Comparison of ENCODE assay signal across 35 cellular contexts in genomic region chr5:79720096-79720495, GRCh38.
"Had no signal": no experiment of that assay in that cellular context is flagged by ENCODE, and none has a peak within 500 bp of the region (broad histone marks: within the 10 kb centered on the region; RNA-seq: fewer than 3 reads in every experiment).

No MANE protein-coding gene starts in this region.

- H3K4me3 Mint-ChIP-seq: activated CD4-positive, alpha-beta memory T cell treated with anti-CD3 and anti-CD28 coated beads, Interleukin-2, amount 10 ng/mL, durations not matched to agents 7 days and 5 days; activated naive CD4-positive, alpha-beta T cell treated with anti-CD3 and anti-CD28 coated beads, Interleukin-2, amount 50 U/mL, for 24 hours; activated naive CD8-positive, alpha-beta T cell treated with anti-CD3 and anti-CD28 coated beads, Interleukin-2, amount 10 ng/mL, durations not matched to agents 7 days and 5 days; activated T-cell treated with anti-CD3 and anti-CD28 coated beads, Interleukin-2, amount 50 U/mL, for 72 hours had no signal

- DNase-seq: activated CD4-positive, alpha-beta memory T cell treated with anti-CD3 and anti-CD28 coated beads, Interleukin-2, amount 10 ng/mL, durations not matched to agents 7 days and 5 days; activated CD4-positive, alpha-beta T cell treated with anti-CD3 and anti-CD28 coated beads for 1 hour; activated CD4-positive, alpha-beta T cell treated with anti-CD3 and anti-CD28 coated beads for 48 hours; activated CD4-positive, CD25-positive, alpha-beta regulatory T cell; activated CD8-positive, alpha-beta memory T cell treated with anti-CD3 and anti-CD28 coated beads for 24 hours; activated gamma-delta T cell; activated naive CD4-positive, alpha-beta T cell treated with Interleukin-2 at 50 U/mL for 16 hours; activated naive CD8-positive, alpha-beta T cell treated with anti-CD3 and anti-CD28 coated beads, Interleukin-2, amount 10 ng/mL, durations not matched to agents 7 days and 5 days; activated T-cell treated with anti-CD3 and anti-CD28 coated beads, Interleukin-2, amount 50 U/mL, for 1 hour; activated T-cell treated with anti-CD3 and anti-CD28 coated beads, Interleukin-2, amount 50 U/mL, for 72 hours; adrenal gland; body of pancreas; caudate nucleus; cerebellar nuclear complex; MM.1S; MV-4-11; NCI-H1092 treated with DMSO at 0.1 percent for 48 hours; NCI-H1417; NCI-H146; NCI-H187 treated with DMSO at 0.1 percent for 48 hours; NCI-H2081; NCI-H2171; NCI-H510A; NCI-H526; NCI-H748 treated with DMSO at 0.1 percent for 48 hours; NK-92 treated with Interleukin-12 subunit alpha and Interleukin-12 subunit beta, amount 100 ng/mL, for 24 hours; PC-3; Right ventricle myocardium superior; SW 1271; T-helper 1 cell; T-helper 2 cell; T-helper 9 cell had no signal

- H3K27ac ChIP-seq: adrenal gland, body of pancreas, VCaP had no signal

- H3K27me3 ChIP-seq: adrenal gland, body of pancreas had no signal

- H3K4me3 ChIP-seq: adrenal gland, body of pancreas had no signal

- H3K4me1 Mint-ChIP-seq: activated CD4-positive, alpha-beta memory T cell treated with anti-CD3 and anti-CD28 coated beads, Interleukin-2, amount 10 ng/mL, durations not matched to agents 7 days and 5 days; activated naive CD4-positive, alpha-beta T cell treated with anti-CD3 and anti-CD28 coated beads, Interleukin-2, amount 50 U/mL, for 24 hours; activated naive CD8-positive, alpha-beta T cell treated with anti-CD3 and anti-CD28 coated beads, Interleukin-2, amount 10 ng/mL, durations not matched to agents 7 days and 5 days had no signal

- H3K4me1 ChIP-seq: adrenal gland, body of pancreas had no signal

- H3K27me3 Mint-ChIP-seq: activated naive CD4-positive, alpha-beta T cell treated with anti-CD3 and anti-CD28 coated beads, Interleukin-2, amount 50 U/mL, for 24 hours; activated naive CD8-positive, alpha-beta T cell treated with anti-CD3 and anti-CD28 coated beads, Interleukin-2, amount 10 ng/mL, durations not matched to agents 7 days and 5 days had no signal

- H3K27ac Mint-ChIP-seq: activated CD4-positive, alpha-beta memory T cell treated with anti-CD3 and anti-CD28 coated beads, Interleukin-2, amount 10 ng/mL, durations not matched to agents 7 days and 5 days; activated naive CD4-positive, alpha-beta T cell treated with anti-CD3 and anti-CD28 coated beads, Interleukin-2, amount 50 U/mL, for 24 hours; activated naive CD8-positive, alpha-beta T cell treated with anti-CD3 and anti-CD28 coated beads, Interleukin-2, amount 10 ng/mL, durations not matched to agents 7 days and 5 days; activated T-cell treated with anti-CD3 and anti-CD28 coated beads, Interleukin-2, amount 50 U/mL, for 72 hours; activated T-helper 2 cell treated with anti-CD3 and anti-CD28 coated beads, Interferon-gamma antibody, Interleukin-2, Interleukin-4, amounts not matched to agents 10 μg/mL and 5 μg/mL and 100 μg/mL, durations not matched to agents 14 hours and 24 hours and 36 hours had no signal

- H3K36me3 ChIP-seq: adrenal gland had no signal
